Comparison of ENCODE assay signal across 8 cellular contexts in genomic region chr3:69212411-69213160, GRCh38.
DNase-seq lines count a peak whose midpoint lies in the region; TF ChIP-seq lines count a peak whose summit lies in the region.

No MANE protein-coding gene starts in this region.

- no peak overlapping the region for H3K4me3 Mint-ChIP-seq in HFFc6

- H3K27ac Mint-ChIP-seq in HFFc6: no peak overlapping the region

- H3K4me1 Mint-ChIP-seq in HFFc6 (ENCODE audit: low read depth): peaks cover 6% of the 10 kb centered on the region; the same call in 1 of the 2 replicates

- no peak overlapping the region for H3K4me3 ChIP-seq in GM12865 (ENCODE audit: low read depth, low read length)
- no peak overlapping the region for H3K4me3 ChIP-seq in epithelial cell of esophagus (ENCODE audit: low read length)

- DNase-seq in GM12865 (ENCODE audit: low read depth) (peak; percentile 69), HFFc6 (peak; percentile 53), OCI-M1 (lab: John Stamatoyannopoulos, UW) (peak; percentile 90), epithelial cell of esophagus (ENCODE audit: low read depth) (peak; percentile 94), NCI-H82 (lab: John Stamatoyannopoulos, UW) (no peak), NCI-H187 treated with DMSO at 0.1 percent for 48 hours (lab: John Stamatoyannopoulos, UW) (no peak), NCI-H1092 treated with DMSO at 0.1 percent for 48 hours (lab: John Stamatoyannopoulos, UW) (no peak)
- DNase-seq in activated CD8-positive, alpha-beta memory T cell treated with anti-CD3 and anti-CD28 coated beads for 24 hours: no peak

- TF ChIP-seq CTCF in GM12865 (IDR thresholded peaks at IDR 0.05; ENCODE audit: insufficient read depth, low read depth, low read length, missing control alignments) (no peak), HFFc6 (IDR thresholded peaks at IDR 0.05) (no peak), epithelial cell of esophagus (IDR thresholded peaks at IDR 0.05; ENCODE audit: insufficient read depth, low read depth, low read length, missing control alignments) (no peak)

- no peaks in the 10 kb centered on the region for H3K36me3 Mint-ChIP-seq in HFFc6 (ENCODE audit: low read depth)

- H3K9me3 Mint-ChIP-seq in HFFc6: no peaks in the 10 kb centered on the region

- peaks cover 20% of the 10 kb centered on the region for H3K27me3 Mint-ChIP-seq in HFFc6 (ENCODE audit: insufficient read depth)

Comparison
In these comparisons a context has a peak if more than half of its experiments do, and no peak if none do; other contexts are left out.
1. DNase-seq: peak in GM12865 (single experiment), HFFc6 (single experiment), OCI-M1 (single experiment) and epithelial cell of esophagus (single experiment); none in NCI-H82 (single experiment), NCI-H187 treated with DMSO at 0.1 percent for 48 hours (single experiment), activated CD8-positive, alpha-beta memory T cell treated with anti-CD3 and anti-CD28 coated beads for 24 hours (single experiment) and NCI-H1092 treated with DMSO at 0.1 percent for 48 hours (single experiment).